8 cellular contexts compared by ENCODE assay signal in genomic region chr17:82716383-82717181, GRCh38. TPM values are rescaled to one million over a fixed set of nuclear protein-coding genes. Genes with fewer than 3 reads are reported as not detected.
DNase-seq lines count a peak whose midpoint lies in the region; ATAC-seq, FAIRE-seq and TF ChIP-seq lines count a peak whose summit lies in the region.

TSS of gene FN3KRP (plus strand) at chr17:82716706. CDS start at chr17:82716756, 50 bp downstream.

- peak; percentile 99 for DNase-seq in GM12891 (ENCODE audit: insufficient read length, low spot score)
- DNase-seq in NCI-H2081 (lab: John Stamatoyannopoulos, UW), result peak; percentile 96 to 98
- peak; percentile 90 for DNase-seq in T1000 (lab: John Stamatoyannopoulos, UW)
- peak; percentile 74 for DNase-seq in astrocyte of the cerebellum (ENCODE audit: low read depth)
- peak; percentile 100 for DNase-seq in hepatic stellate cell (ENCODE audit: low spot score)
- peak; percentile 73 for DNase-seq in renal cortical epithelial cell (ENCODE audit: low read depth)
- peak; percentile 96 for DNase-seq in vagina (ENCODE audit: extremely low spot score in 2 of 2)

- intact Hi-C loops in vagina (cut with DNase I), result no loop called here

- in situ Hi-C loops in astrocyte of the cerebellum (cut with HindIII; ENCODE audit: low sequenced_read_pairs), result no loop called here

- peak; percentile 51 for ATAC-seq in HG02943 (IDR thresholded peaks at IDR 0.05; ENCODE audit: low read depth, unreplicated experiment)

- H3K4me3 ChIP-seq in astrocyte of the cerebellum (ENCODE audit: low read depth, low read length), result peak within 1 kb of the TSS; percentile 72
- peak within 1 kb of the TSS; percentile 70 to 94 for H3K4me3 ChIP-seq in vagina

- no peaks in the 10 kb centered on the region for H3K27me3 ChIP-seq in vagina

- H3K9me3 ChIP-seq in vagina, result no peaks in the 10 kb centered on the region

- TF ChIP-seq POLR2A in GM12891 (IDR thresholded peaks at IDR 0.05; ENCODE audit: low read depth, low read length) (peak; percentile 68), vagina (IDR thresholded peaks at IDR 0.05) (peak in 1 of 2 donors; percentile 11)

- H3K36me3 ChIP-seq in vagina, result peaks cover 0 to 7% of the 10 kb centered on the region in 2 donors

- H3K4me1 ChIP-seq in vagina, result peaks cover 22% of the 10 kb centered on the region

- TF ChIP-seq CTCF in astrocyte of the cerebellum (IDR thresholded peaks at IDR 0.05; ENCODE audit: low read depth, low read length, missing control alignments) (no peak), vagina (IDR thresholded peaks at IDR 0.05) (no peak)

- peak within 1 kb of the TSS; percentile 66 for H3K27ac ChIP-seq in vagina

- peak; percentile 94 for FAIRE-seq in GM12891 (lab: Jason Lieb, UNC)

TF ChIP-seq in GM12891, 5 proteins besides CTCF, POLR2A, EP300 and RAD21:
- TF ChIP-seq PAX5 (IDR thresholded peaks at IDR 0.05; ENCODE audit: insufficient read depth, low read length, severe bottlenecking) (no peak), POLR2AphosphoS5 (IDR thresholded peaks at IDR 0.05; ENCODE audit: low read depth, low read length) (peak; percentile 58; the same call in 1 of the 2 replicates), TAF1 (IDR thresholded peaks at IDR 0.05; ENCODE audit: low read depth, low read length) (peak; percentile 62; the same call in 1 of the 2 replicates), SPI1 (IDR thresholded peaks at IDR 0.05; ENCODE audit: low read depth, low read length) (no peak), POU2F2 (IDR thresholded peaks at IDR 0.05; ENCODE audit: low read depth, low read length) (no peak)

RNA-seq across cellular contexts. Expression of gene FN3KRP, which starts in this region (rescaled TPM):
- polyA plus RNA-seq in GM12891 (2012; ENCODE audit: low read depth, missing spikeins), result 26.8 TPM
- 18.8 and 21.3 TPM in 2 replicates for total RNA-seq in renal cortical epithelial cell
- total RNA-seq in vagina, result 10.6 TPM

Comparison
In these comparisons a context has a peak if more than half of its experiments do, and no peak if none do; other contexts are left out.
1. Peak in every context shown above with its lines: DNase-seq, ATAC-seq, H3K4me3 ChIP-seq and H3K27ac ChIP-seq.